In genomic region chr20:45934046-45934586, GRCh38 we compare ENCODE assay signal across 8 cellular contexts. TPM values are rescaled to one million over a fixed set of nuclear protein-coding genes. Genes with fewer than 3 reads are reported as not detected.
A peak's percentile ranks its signal among the peaks of the same experiment; 100 is the strongest.
DNase-seq lines count a peak whose midpoint lies in the region; ATAC-seq and TF ChIP-seq lines count a peak whose summit lies in the region.

No MANE protein-coding gene starts in this region.

- H2AFZ ChIP-seq in ACC112 (ENCODE audit: low read length, unreplicated experiment): no peak overlapping the region

- peaks cover 26% of the 10 kb centered on the region for H3K79me2 ChIP-seq in ACC112 (ENCODE audit: control insufficient read depth, insufficient read depth, low read length, unreplicated experiment)

- DNase-seq in GM12864 (ENCODE audit: low read depth) (no peak), NCI-H345 treated with DMSO at 0.1 percent for 48 hours (lab: John Stamatoyannopoulos, UW; ENCODE audit: unreplicated experiment) (peak; percentile 85), adipocyte (ENCODE audit: low read depth) (peak; percentile 66), left cardiac atrium (peak; percentile 81), progenitor cell of endocrine pancreas (ENCODE audit: low spot score, unreplicated experiment) (no peak), T1000 (lab: John Stamatoyannopoulos, UW) (no peak)

- peak overlapping the region; percentile 100 for H3K9ac ChIP-seq in adipocyte (ENCODE audit: low read length)

- H3K36me3 ChIP-seq in ACC112 (ENCODE audit: insufficient read depth, low read length) (peaks cover 9% of the 10 kb centered on the region; the same call in 1 of the 2 replicates), adipocyte (ENCODE audit: control insufficient read depth, insufficient read depth, low read length, severe bottlenecking) (peaks cover 14% of the 10 kb centered on the region)

- no peaks in the 10 kb centered on the region for H3K9me3 ChIP-seq in adipocyte (ENCODE audit: control insufficient read depth, low read length)

- H3K27ac ChIP-seq in ACC112 (ENCODE audit: low read depth, low read length): peak overlapping the region; percentile 97

- intact Hi-C loops in left cardiac atrium (cut with DNase I): no loop called here

- H3K27ac Mint-ChIP-seq in progenitor cell of endocrine pancreas: peak overlapping the region; percentile 99

- no peaks in the 10 kb centered on the region for H3K27me3 Mint-ChIP-seq in progenitor cell of endocrine pancreas

- H3K27me3 ChIP-seq in ACC112 (ENCODE audit: insufficient read depth, low read length) (no peaks in the 10 kb centered on the region), adipocyte (replicated peaks; ENCODE audit: control insufficient read depth, insufficient read depth, low read length) (no peaks in the 10 kb centered on the region)

- peak overlapping the region; percentile 98 for H3K4me3 Mint-ChIP-seq in progenitor cell of endocrine pancreas (ENCODE audit: low read depth)

- TF ChIP-seq CTCF in GM12864 (IDR thresholded peaks at IDR 0.05; ENCODE audit: low read depth, low read length, missing control alignments): no peak
- TF ChIP-seq CTCF in progenitor cell of endocrine pancreas (IDR thresholded peaks at IDR 0.05; ENCODE audit: unreplicated experiment): no peak

- ATAC-seq in HG02973 (IDR thresholded peaks at IDR 0.05; ENCODE audit: unreplicated experiment) (peak; percentile 9), left cardiac atrium (peak; percentile 39 to 46)

- peaks cover 16% of the 10 kb centered on the region for H3K4me1 Mint-ChIP-seq in progenitor cell of endocrine pancreas (ENCODE audit: low read depth)

- H3K36me3 Mint-ChIP-seq in progenitor cell of endocrine pancreas (ENCODE audit: insufficient read depth): peaks cover 11% of the 10 kb centered on the region

- H3K4me1 ChIP-seq in ACC112 (ENCODE audit: control insufficient read depth, insufficient read depth, low read length, unreplicated experiment): peaks cover 16% of the 10 kb centered on the region
- H3K4me1 ChIP-seq in adipocyte (ENCODE audit: control insufficient read depth, insufficient read depth, low read length): peaks cover 20% of the 10 kb centered on the region

- H3K4me3 ChIP-seq in ACC112 (ENCODE audit: low read depth, low read length) (peak overlapping the region; percentile 87), GM12864 (ENCODE audit: low read depth, low read length) (peak overlapping the region; percentile 79), adipocyte (ENCODE audit: low read length) (peak overlapping the region; percentile 90)

- no peaks in the 10 kb centered on the region for H3K9me3 Mint-ChIP-seq in progenitor cell of endocrine pancreas (ENCODE audit: low read depth)

RNA-seq across cellular contexts. Expression of gene PCIF1, which starts 0.4 kb away (rescaled TPM):
- 10 to 100 TPM; 23.1 to 27.6 TPM for total RNA-seq in left cardiac atrium
- 37.8 and 38.2 TPM in 2 replicates for total RNA-seq in progenitor cell of endocrine pancreas

RNA-seq across cellular contexts. Expression of gene PLTP, which starts 22.2 kb away (rescaled TPM):
- total RNA-seq in left cardiac atrium (100 to 1,000 TPM in 1 of 2 donors, 10 to 100 TPM in 1; 86.4 to 397 TPM), progenitor cell of endocrine pancreas (28.6 and 29.6 TPM in 2 replicates)

RNA-seq across cellular contexts. Expression of gene ZNF335, which starts 37.9 kb away (rescaled TPM):
- 1 to 10 TPM; 9.1 to 9.8 TPM for total RNA-seq in left cardiac atrium
- 27.4 and 28.5 TPM in 2 replicates for total RNA-seq in progenitor cell of endocrine pancreas

RNA-seq across cellular contexts. Expression of gene CTSA, which starts 43.0 kb away (rescaled TPM):
- total RNA-seq in left cardiac atrium: 100 to 1,000 TPM; 107 to 108 TPM
- 91.3 and 92.1 TPM in 2 replicates for total RNA-seq in progenitor cell of endocrine pancreas

RNA-seq across cellular contexts. Expression of gene NEURL2, which starts 43.1 kb away (rescaled TPM):
- total RNA-seq in left cardiac atrium (10 to 100 TPM in 1 of 2 donors, 1 to 10 TPM in 1; 6.0 to 11.1 TPM), progenitor cell of endocrine pancreas (6.3 and 8.4 TPM in 2 replicates)

Comparison
In these comparisons a context has a peak if more than half of its experiments do, and no peak if none do; other contexts are left out.
1. DNase-seq: peak in NCI-H345 treated with DMSO at 0.1 percent for 48 hours (single experiment), adipocyte (single experiment) and left cardiac atrium (single experiment); none in GM12864 (single experiment), progenitor cell of endocrine pancreas (single experiment) and T1000 (single experiment).
2. Peak in every context shown above with its lines, with median percentiles within 50 percentile points of each other: H3K4me3 ChIP-seq.